ENCODE assay signal across 9 cellular contexts in the genomic region with DNA sequence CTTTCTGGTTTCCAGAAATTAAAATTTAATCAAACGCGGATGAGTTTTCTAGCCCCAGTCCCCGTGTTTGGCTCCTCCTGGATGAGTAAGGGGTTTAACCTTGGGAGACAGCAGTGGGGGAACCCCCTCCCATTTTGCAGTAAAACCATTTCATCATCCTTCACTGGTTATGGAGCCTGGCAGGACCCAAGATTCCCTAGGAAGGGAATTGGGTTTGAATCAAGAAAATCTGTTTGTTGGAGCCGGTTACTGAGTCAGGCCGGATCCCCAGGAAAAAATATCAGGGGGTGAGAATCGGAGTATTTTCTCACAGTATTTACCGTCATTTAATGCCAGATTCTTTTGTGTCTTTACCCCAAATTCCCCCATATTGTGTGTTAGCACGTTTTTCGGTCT. TPM values are rescaled to one million over a fixed set of nuclear protein-coding genes. Genes with fewer than 3 reads are reported as not detected.
DNase-seq lines count a peak whose midpoint lies in the region; ATAC-seq and TF ChIP-seq lines count a peak whose summit lies in the region.
"Had no signal": no experiment of that assay in that cellular context is flagged by ENCODE, and none has a peak within 500 bp of the region (broad histone marks: within the 10 kb centered on the region; RNA-seq: fewer than 3 reads in every experiment).

No MANE protein-coding gene starts in this region.

- H3K27ac ChIP-seq in cingulate gyrus (ENCODE audit: low read depth, low read length), result peak overlapping the region; percentile 52

- H3K27me3 Mint-ChIP-seq in natural killer cell (ENCODE audit: low read depth in 2 of 2), result no peaks in the 10 kb centered on the region

- H3K4me1 Mint-ChIP-seq in natural killer cell, result peaks cover 49 to 68% of the 10 kb centered on the region in 2 donors

- ATAC-seq in natural killer cell, result no peak
- no peak for ATAC-seq in GM19328 (IDR thresholded peaks at IDR 0.05; ENCODE audit: unreplicated experiment)

- no peaks in the 10 kb centered on the region for H3K9me3 ChIP-seq in BE2C

- peaks cover 9% of the 10 kb centered on the region for H3K36me3 ChIP-seq in BE2C

- no peak for DNase-seq in BE2C
- DNase-seq in Jurkat, Clone E6-1 (ENCODE audit: low read depth, low spot score), result no peak
- DNase-seq in natural killer cell, result no peak
- DNase-seq in SIG-M5 (lab: John Stamatoyannopoulos, UW), result no peak
- no peak for DNase-seq in middle frontal gyrus (ENCODE audit: extremely low spot score, low spot score)
- DNase-seq in UCSD-AML1 (lab: John Stamatoyannopoulos, UW; ENCODE audit: unreplicated experiment), result no peak
- DNase-seq: foreskin melanocyte had no signal

- H3K27me3 ChIP-seq in BE2C, result no peaks in the 10 kb centered on the region

- no peaks in the 10 kb centered on the region for H3K9me3 Mint-ChIP-seq in natural killer cell

- peaks cover 5% of the 10 kb centered on the region; the same call in 1 of the 2 replicates for H3K4me1 ChIP-seq in BE2C

- no peak for TF ChIP-seq CTCF in BE2C (IDR thresholded peaks at IDR 0.05; ENCODE audit: low read depth, low read length)
- TF ChIP-seq CTCF in natural killer cell (IDR thresholded peaks at IDR 0.05), result no peak

- H3K4me3 ChIP-seq in BE2C (ENCODE audit: low read depth, low read length), result peak overlapping the region; percentile 92
- peak overlapping the region; percentile 90 for H3K4me3 ChIP-seq in Jurkat, Clone E6-1 (ENCODE audit: low read length)

- peak overlapping the region; percentile 93 to 97 for H3K27ac Mint-ChIP-seq in natural killer cell

- no peaks in the 10 kb centered on the region for H3K36me3 Mint-ChIP-seq in natural killer cell

- intact Hi-C loops in natural killer cell (cut with micrococcal nuclease), result loop anchor here (2.0 to 10.0 kb wide), 2 partner anchors 81 to 129 kb away; a partner anchor contains a TSS

- peak overlapping the region; percentile 98 for H3K4me3 Mint-ChIP-seq in natural killer cell

RNA-seq across cellular contexts. Expression of a gene that starts 0.8 kb away (rescaled TPM):
- 169 TPM for polyA plus RNA-seq in BE2C (2012; ENCODE audit: insufficient read depth, insufficient read length, low read depth)
- 220 TPM for polyA plus RNA-seq in Jurkat, Clone E6-1 (2012; ENCODE audit: insufficient read depth, insufficient read length)
- total RNA-seq in natural killer cell, result 100 to 1,000 TPM; 137 to 199 (median 179) TPM

RNA-seq across cellular contexts. Expression of a gene that starts 23.6 kb away (rescaled TPM):
- polyA plus RNA-seq in BE2C (2012; ENCODE audit: insufficient read depth, insufficient read length, low read depth), result 17.0 TPM
- polyA plus RNA-seq in Jurkat, Clone E6-1 (2012; ENCODE audit: insufficient read depth, insufficient read length), result 66.3 TPM
- total RNA-seq in natural killer cell, result 10 to 100 TPM; 31.7 to 64.9 (median 48.1) TPM
